ENCODE assay signal across 20 cellular contexts in genomic region chr17:50288306-50288705, GRCh38. TPM values are rescaled to one million over a fixed set of nuclear protein-coding genes. Genes with fewer than 3 reads are reported as not detected.
DNase-seq lines count a peak whose midpoint lies in the region; ATAC-seq and TF ChIP-seq lines count a peak whose summit lies in the region.
"Had no signal": no experiment of that assay in that cellular context is flagged by ENCODE, and none has a peak within 500 bp of the region (broad histone marks: within the 10 kb centered on the region; RNA-seq: fewer than 3 reads in every experiment).

No MANE protein-coding gene starts in this region.

- CTCF ChIA-PET in activated naive CD4-positive, alpha-beta T cell treated with anti-CD3 and anti-CD28 coated beads, Interleukin-2, amount 10 ng/mL, durations not matched to agents 7 days and 5 days (lab: Charles Lee): interaction anchor here (0.8 to 14.8 kb wide), 3 partner anchors 45 to 119 kb away, joined by 3 to 217 read pairs (median 5); partner anchors contain the start of gene COL1A1

- H3K27me3 Mint-ChIP-seq in GM23338 (ENCODE audit: insufficient read depth, low read depth, poor library complexity) (peaks cover 10% of the 10 kb centered on the region), type B pancreatic cell (peaks cover 6% of the 10 kb centered on the region)
- peaks cover 44% of the 10 kb centered on the region for H3K27me3 Mint-ChIP-seq in activated naive CD4-positive, alpha-beta T cell treated with anti-CD3 and anti-CD28 coated beads, Interleukin-2, amount 10 ng/mL, durations not matched to agents 7 days and 5 days

- H3F3A ChIP-seq in GM23338 (replicated peaks; ENCODE audit: low read depth) (no peaks in the 10 kb centered on the region), smooth muscle cell (ENCODE audit: low read depth) (peaks cover 8% of the 10 kb centered on the region)

- H3K27ac Mint-ChIP-seq in GM23338 (no peak overlapping the region), type B pancreatic cell (no peak overlapping the region)
- H3K27ac Mint-ChIP-seq in activated naive CD4-positive, alpha-beta T cell treated with anti-CD3 and anti-CD28 coated beads, Interleukin-2, amount 10 ng/mL, durations not matched to agents 7 days and 5 days: no peak overlapping the region
- H3K27ac Mint-ChIP-seq: activated naive CD8-positive, alpha-beta T cell treated with anti-CD3 and anti-CD28 coated beads for 36 hours; CD4-positive, alpha-beta memory T cell had no signal

- ATAC-seq in GM23338 (no peak), GM21367 (IDR thresholded peaks at IDR 0.05; ENCODE audit: unreplicated experiment) (no peak)
- ATAC-seq: heart left ventricle had no signal

- H3K9ac ChIP-seq in smooth muscle cell (ENCODE audit: low read depth): no peak overlapping the region
- H3K9ac ChIP-seq: KMS-11 had no signal

- H4K20me1 ChIP-seq in GM23338 (replicated peaks; ENCODE audit: insufficient read depth): no peaks in the 10 kb centered on the region
- H4K20me1 ChIP-seq in smooth muscle cell (ENCODE audit: low read depth): no peaks in the 10 kb centered on the region

- H3K9me3 ChIP-seq in smooth muscle cell (replicated peaks; ENCODE audit: low read depth): no peaks in the 10 kb centered on the region
- H3K9me3 ChIP-seq: heart left ventricle, SJCRH30 had no signal

- 94% methylated on average over 4 of the region's 4 CpGs for WGBS in smooth muscle cell (ENCODE audit: low lambda C conversion rate)

- H2AFZ ChIP-seq in GM23338: peak overlapping the region; percentile 47; the same call in 1 of the 2 replicates
- H2AFZ ChIP-seq in smooth muscle cell (ENCODE audit: low read depth): no peak overlapping the region

- H3K4me3 ChIP-seq in GM23338 (no peak overlapping the region), epithelial cell of proximal tubule (ENCODE audit: low read depth, low read length) (peak overlapping the region; percentile 11), smooth muscle cell (no peak overlapping the region)
- H3K4me3 ChIP-seq: SJCRH30 had no signal

- peaks cover under 1% of the 10 kb centered on the region for H3K9me3 Mint-ChIP-seq in GM23338
- H3K9me3 Mint-ChIP-seq in type B pancreatic cell: no peaks in the 10 kb centered on the region
- H3K9me3 Mint-ChIP-seq in activated naive CD4-positive, alpha-beta T cell treated with anti-CD3 and anti-CD28 coated beads, Interleukin-2, amount 10 ng/mL, durations not matched to agents 7 days and 5 days: no peaks in the 10 kb centered on the region
- H3K9me3 Mint-ChIP-seq: activated naive CD8-positive, alpha-beta T cell treated with anti-CD3 and anti-CD28 coated beads for 36 hours; CD4-positive, alpha-beta memory T cell had no signal

- no peaks in the 10 kb centered on the region for H3K36me3 ChIP-seq in GM23338 (ENCODE audit: insufficient read depth)
- H3K36me3 ChIP-seq in smooth muscle cell (ENCODE audit: low read depth): no peaks in the 10 kb centered on the region
- H3K36me3 ChIP-seq: heart left ventricle, SJCRH30 had no signal

- H3K4me1 ChIP-seq in GM23338 (ENCODE audit: insufficient read depth) (peaks cover 9% of the 10 kb centered on the region), smooth muscle cell (ENCODE audit: low read depth) (peaks cover 17% of the 10 kb centered on the region)
- H3K4me1 ChIP-seq: SJCRH30 had no signal

- H3K27me3 ChIP-seq in GM23338 (ENCODE audit: insufficient read depth): no peaks in the 10 kb centered on the region
- no peaks in the 10 kb centered on the region for H3K27me3 ChIP-seq in smooth muscle cell (ENCODE audit: low read depth)
- H3K27me3 ChIP-seq: heart left ventricle, SJCRH30 had no signal

- no peaks in the 10 kb centered on the region for H3K9me2 ChIP-seq in GM23338 (ENCODE audit: insufficient read depth)

- H3K4me3 Mint-ChIP-seq in GM23338 (no peak overlapping the region), type B pancreatic cell (no peak overlapping the region)
- no peak overlapping the region for H3K4me3 Mint-ChIP-seq in activated naive CD4-positive, alpha-beta T cell treated with anti-CD3 and anti-CD28 coated beads, Interleukin-2, amount 10 ng/mL, durations not matched to agents 7 days and 5 days
- H3K4me3 Mint-ChIP-seq: activated naive CD8-positive, alpha-beta T cell treated with anti-CD3 and anti-CD28 coated beads for 36 hours; CD4-positive, alpha-beta memory T cell had no signal

- TF ChIP-seq CTCF in GM23338 (conservative IDR thresholded peaks at IDR 0.05; ENCODE audit: low read depth in 2 of 2) (no peak), epithelial cell of proximal tubule (conservative IDR thresholded peaks at IDR 0.05; ENCODE audit: low read depth, low read length) (no peak), smooth muscle cell (IDR thresholded peaks at IDR 0.05; ENCODE audit: borderline replicate concordance, insufficient read depth, poor library complexity, severe bottlenecking) (no peak), type B pancreatic cell (conservative IDR thresholded peaks at IDR 0.05) (no peak)

- H3K27ac ChIP-seq in GM23338 (ENCODE audit: low read depth) (no peak overlapping the region), smooth muscle cell (ENCODE audit: low read depth) (peak overlapping the region; percentile 88)
- H3K27ac ChIP-seq: KMS-11, SJCRH30 had no signal

- H3K79me2 ChIP-seq in GM23338 (replicated peaks; ENCODE audit: insufficient read depth) (no peaks in the 10 kb centered on the region), smooth muscle cell (ENCODE audit: low read depth) (peaks cover 29% of the 10 kb centered on the region)

- peaks cover 1% of the 10 kb centered on the region for H3K36me3 Mint-ChIP-seq in GM23338 (ENCODE audit: low read depth)
- H3K36me3 Mint-ChIP-seq in type B pancreatic cell: no peaks in the 10 kb centered on the region
- no peaks in the 10 kb centered on the region for H3K36me3 Mint-ChIP-seq in activated naive CD4-positive, alpha-beta T cell treated with anti-CD3 and anti-CD28 coated beads, Interleukin-2, amount 10 ng/mL, durations not matched to agents 7 days and 5 days
- H3K36me3 Mint-ChIP-seq: activated naive CD8-positive, alpha-beta T cell treated with anti-CD3 and anti-CD28 coated beads for 36 hours; CD4-positive, alpha-beta memory T cell had no signal

- DNase-seq in GM23338 (ENCODE audit: low spot score) (no peak), NCI-H82 (lab: John Stamatoyannopoulos, UW) (peak; percentile 82), epithelial cell of proximal tubule (ENCODE audit: low read depth) (no peak), smooth muscle cell (lab: John Stamatoyannopoulos, UW; ENCODE audit: unreplicated experiment) (no peak), type B pancreatic cell (ENCODE audit: extremely low spot score, unreplicated experiment) (no peak), occipital lobe (lab: John Stamatoyannopoulos, UW) (no peak)
- DNase-seq in activated naive CD4-positive, alpha-beta T cell treated with anti-CD3 and anti-CD28 coated beads, Interleukin-2, amount 10 ng/mL, durations not matched to agents 7 days and 5 days: no peak
- DNase-seq: activated naive CD8-positive, alpha-beta T cell treated with anti-CD3 and anti-CD28 coated beads for 36 hours; CD4-positive, alpha-beta memory T cell; central memory CD4-positive, alpha-beta T cell; GOT3; NCI-H187; NK-92 treated with Interleukin-12 subunit alpha and Interleukin-12 subunit beta, amount 100 ng/mL, for 24 hours; retina; SJCRH30; stimulated activated CD4-positive, alpha-beta T cell treated with anti-CD3 and anti-CD28 coated beads, Interleukin-2, amount 100 ng/mL, for 24 hours had no signal

- H3K4me1 Mint-ChIP-seq in GM23338 (peaks cover 18% of the 10 kb centered on the region), type B pancreatic cell (ENCODE audit: unreplicated experiment) (peaks cover 35% of the 10 kb centered on the region)
- peaks cover 16% of the 10 kb centered on the region for H3K4me1 Mint-ChIP-seq in activated naive CD4-positive, alpha-beta T cell treated with anti-CD3 and anti-CD28 coated beads, Interleukin-2, amount 10 ng/mL, durations not matched to agents 7 days and 5 days
- H3K4me1 Mint-ChIP-seq: CD4-positive, alpha-beta memory T cell had no signal

- H3K4me2 ChIP-seq in GM23338 (no peak overlapping the region), smooth muscle cell (peak overlapping the region; percentile 74)
- H3K4me2 ChIP-seq: KMS-11 had no signal

TF ChIP-seq in GM23338, 12 proteins besides CTCF, POLR2A, EP300 and RAD21 (continues in another document):
- TF ChIP-seq POLR2AphosphoS5 (IDR thresholded peaks at IDR 0.05; ENCODE audit: low read depth) (no peak), JUNB (IDR thresholded peaks at IDR 0.05; ENCODE audit: unreplicated experiment) (no peak), CREB1 (CRISPR knock-in tag; IDR thresholded peaks at IDR 0.05; ENCODE audit: low read depth) (no peak)

RNA-seq across cellular contexts. Expression of gene TMEM92, which starts 14.0 kb away (rescaled TPM):
- 7.3 and 9.7 TPM in 2 replicates for total RNA-seq in GM23338 (2014; rRNA removed; shearing (Covaris generic))
- polyA plus RNA-seq in GM23338 (2016; fragmentation: Nextera tagmentation; extraction: Ambion mirVana) (13.4 and 18.4 TPM in 2 replicates), smooth muscle cell (4.8 and 14.4 TPM in 2 replicates)
- total RNA-seq in epithelial cell of proximal tubule (2.7 and 13.2 TPM in 2 replicates), smooth muscle cell (1.9 and 7.4 TPM in 2 replicates), type B pancreatic cell (ENCODE audit: low replicate concordance) (1.6 and 1.8 TPM in 2 replicates), occipital lobe (not detected)
- total RNA-seq: activated CD8-positive, alpha-beta memory T cell treated with anti-CD3 and anti-CD28 coated beads for 36 hours; activated naive CD8-positive, alpha-beta T cell treated with anti-CD3 and anti-CD28 coated beads for 36 hours; CD4-positive, alpha-beta memory T cell; heart left ventricle; SJCRH30 had no signal
- polyA plus RNA-seq: CD4-positive, alpha-beta memory T cell had no signal

RNA-seq across cellular contexts. Expression of gene XYLT2, which starts 57.6 kb away (rescaled TPM):
- 32.8 and 44.9 TPM in 2 replicates for total RNA-seq in GM23338 (2014; rRNA removed; shearing (Covaris generic))
- polyA plus RNA-seq in GM23338 (2016; fragmentation: Nextera tagmentation; extraction: Ambion mirVana) (14.0 and 14.2 TPM in 2 replicates), smooth muscle cell (32.3 and 41.4 TPM in 2 replicates)
- total RNA-seq in epithelial cell of proximal tubule (35.2 and 35.3 TPM in 2 replicates), smooth muscle cell (33.2 and 34.3 TPM in 2 replicates), type B pancreatic cell (ENCODE audit: low replicate concordance) (23.5 and 38.8 TPM in 2 replicates), occipital lobe (7.5 TPM)
